8 cellular contexts compared by ENCODE assay signal in genomic region chr2:38535745-38536506, GRCh38.
A peak's percentile ranks its signal among the peaks of the same experiment; 100 is the strongest.
DNase-seq lines count a peak whose midpoint lies in the region; ATAC-seq lines count a peak whose summit lies in the region.

No MANE protein-coding gene starts in this region.

- no peak overlapping the region for H3K27ac ChIP-seq in duodenal mucosa (ENCODE audit: low read depth, low read length)

- H3K4me1 ChIP-seq in duodenal mucosa (ENCODE audit: control insufficient read depth in 1 of 2, insufficient read depth in 2 of 2, low read length in 2 of 2) = peaks cover 0 to 5% of the 10 kb centered on the region in 2 donors

- no peaks in the 10 kb centered on the region for H3K36me3 ChIP-seq in duodenal mucosa (ENCODE audit: control insufficient read depth in 1 of 2, insufficient read depth in 2 of 2, low read length in 2 of 2)

- H3K9me3 ChIP-seq in duodenal mucosa (ENCODE audit: control insufficient read depth in 1 of 2, low read length in 2 of 2) = no peaks in the 10 kb centered on the region

- peak overlapping the region in 1 of 2 donors; percentile 44 for H3K9ac ChIP-seq in duodenal mucosa (ENCODE audit: low read depth in 1 of 2, low read length in 2 of 2)

- ATAC-seq in HG02973 (IDR thresholded peaks at IDR 0.05; ENCODE audit: unreplicated experiment) = peak; percentile 41

- DNase-seq in NCI-H187 (lab: John Stamatoyannopoulos, UW) (peak; percentile 40 to 43), NCI-H187 treated with DMSO at 0.1 percent for 48 hours (lab: John Stamatoyannopoulos, UW) (no peak), NCI-H345 treated with DMSO at 0.1 percent for 48 hours (lab: John Stamatoyannopoulos, UW; ENCODE audit: unreplicated experiment) (peak; percentile 49), medulla oblongata (ENCODE audit: extremely low spot score) (peak; percentile 54)
- peak; percentile 88 to 89 for DNase-seq in activated CD4-positive, alpha-beta T cell treated with anti-CD3 and anti-CD28 coated beads, Interleukin-2, amount 50 U/mL, for 48 hours
- DNase-seq in stimulated activated CD4-positive, alpha-beta T cell treated with anti-CD3 and anti-CD28 coated beads, TNF-alpha, amount 100 ng/mL, for 4 hours (ENCODE audit: low read depth in 3 of 3) = peak; percentile 55 to 81 (median 66)

- peak overlapping the region; percentile 55 to 67 for H3K4me3 ChIP-seq in duodenal mucosa (ENCODE audit: low read depth in 1 of 2, low read length in 2 of 2)

- H3K27me3 ChIP-seq in duodenal mucosa (ENCODE audit: control insufficient read depth in 1 of 2, insufficient read depth in 2 of 2, low read length in 2 of 2) = peaks cover 0 to 5% of the 10 kb centered on the region in 2 donors
